12 cellular contexts compared by ENCODE assay signal in the genomic region with DNA sequence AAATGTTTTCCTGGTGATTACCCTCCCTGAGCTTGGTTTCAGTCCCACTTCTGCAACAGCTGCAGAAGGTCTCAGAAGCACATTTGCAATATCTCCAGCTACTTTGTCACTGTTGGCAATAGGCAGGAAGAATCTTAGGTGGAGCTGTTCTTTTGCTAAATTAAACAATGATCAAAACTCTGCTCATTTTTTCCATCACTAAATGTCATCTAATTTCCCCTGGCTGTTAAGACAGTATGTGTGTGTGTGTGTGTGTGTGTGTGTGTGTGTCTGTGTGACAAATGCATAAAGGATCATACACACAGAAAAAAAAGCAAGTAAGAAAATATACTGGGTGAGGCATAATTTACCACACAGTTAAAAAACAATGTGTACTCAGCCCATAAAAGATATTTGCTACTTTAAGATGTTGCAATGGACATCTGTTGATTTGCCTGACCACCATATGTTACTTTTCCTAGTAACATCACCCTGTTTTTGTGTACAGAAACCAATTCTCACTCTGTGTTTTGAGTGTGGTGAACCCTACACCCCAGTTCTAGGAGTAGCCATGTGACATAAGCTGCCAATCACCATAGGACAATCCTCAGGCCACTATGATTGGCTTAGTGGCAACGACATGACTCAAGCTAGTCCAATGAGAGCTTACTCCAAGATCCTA.
DNase-seq lines count a peak whose midpoint lies in the region; ATAC-seq, FAIRE-seq and TF ChIP-seq lines count a peak whose summit lies in the region.
"Had no signal": no experiment of that assay in that cellular context is flagged by ENCODE, and none has a peak within 500 bp of the region (broad histone marks: within the 10 kb centered on the region; RNA-seq: fewer than 3 reads in every experiment).

No MANE protein-coding gene starts in this region.

- H3K4me3 Mint-ChIP-seq in neural progenitor cell, result no peak overlapping the region
- H3K4me3 Mint-ChIP-seq: T-helper 1 cell treated with Interleukin-12 subunit alpha and Interleukin-12 subunit beta and Interleukin-4 antibody, amounts not matched to agents 30 μg/mL and 1 μg/mL, for 36 hours had no signal

- no peaks in the 10 kb centered on the region for H3K36me3 Mint-ChIP-seq in neural progenitor cell

- ATAC-seq in GM21526 (IDR thresholded peaks at IDR 0.05; ENCODE audit: low FRiP score, unreplicated experiment), result no peak

- H3K9me3 Mint-ChIP-seq in neural progenitor cell, result peaks cover 2% of the 10 kb centered on the region

- H2AFZ ChIP-seq in keratinocyte (ENCODE audit: control insufficient read depth, low read length) (no peak overlapping the region), neural progenitor cell (replicated peaks) (no peak overlapping the region)

- no peaks in the 10 kb centered on the region for H3K4me1 Mint-ChIP-seq in neural progenitor cell

- H3K27ac Mint-ChIP-seq in neural progenitor cell, result no peak overlapping the region
- H3K27ac Mint-ChIP-seq: T-helper 1 cell treated with Interleukin-12 subunit alpha and Interleukin-12 subunit beta and Interleukin-4 antibody, amounts not matched to agents 30 μg/mL and 1 μg/mL, for 36 hours had no signal

- H3K9ac ChIP-seq in keratinocyte (ENCODE audit: control insufficient read depth, extremely low read depth, insufficient read depth, low read length), result no peak overlapping the region
- no peak overlapping the region for H3K9ac ChIP-seq in neural progenitor cell

- TF ChIP-seq POLR2A in vagina (IDR thresholded peaks at IDR 0.05), result no peak

- no peak overlapping the region for H3K4me3 ChIP-seq in keratinocyte (ENCODE audit: control insufficient read depth in 2 of 3, extremely low read depth in 1 of 3, insufficient read depth in 2 of 3, low read depth in 1 of 3, low read length in 3 of 3)
- H3K4me3 ChIP-seq in vagina, result no peak overlapping the region
- no peak overlapping the region for H3K4me3 ChIP-seq in neural progenitor cell

- H3K27ac ChIP-seq in keratinocyte (ENCODE audit: control insufficient read depth, insufficient read depth, low read length), result no peak overlapping the region
- peak overlapping the region; percentile 44 for H3K27ac ChIP-seq in vagina
- H3K27ac ChIP-seq in neural progenitor cell, result no peak overlapping the region

- no peaks in the 10 kb centered on the region for H3K36me3 ChIP-seq in keratinocyte (ENCODE audit: control insufficient read depth in 2 of 2, extremely low read depth in 1 of 2, insufficient read depth in 2 of 2, low read length in 2 of 2)
- no peaks in the 10 kb centered on the region for H3K36me3 ChIP-seq in vagina
- H3K36me3 ChIP-seq in neural progenitor cell, result no peaks in the 10 kb centered on the region

- intact Hi-C loops in vagina (cut with DNase I), result no loop called here

- no peaks in the 10 kb centered on the region for H3F3A ChIP-seq in neural progenitor cell (ENCODE audit: low read depth)

- dilution Hi-C loops in keratinocyte (cut with MboI; ENCODE audit: extremely low pct_ligation_motif_present, low sequenced_read_pairs), result no loop called here

- H3K4me2 ChIP-seq in keratinocyte (ENCODE audit: control insufficient read depth, extremely low read depth, insufficient read depth, low read depth, low read length), result no peak overlapping the region
- H3K4me2 ChIP-seq in neural progenitor cell, result no peak overlapping the region

- peak; percentile 29 for FAIRE-seq in keratinocyte (lab: Jason Lieb, UNC)

- peaks cover 23% of the 10 kb centered on the region for H3K4me1 ChIP-seq in keratinocyte (ENCODE audit: control insufficient read depth, extremely low read depth, insufficient read depth, low read length)
- H3K4me1 ChIP-seq in vagina, result peaks cover 18% of the 10 kb centered on the region
- no peaks in the 10 kb centered on the region for H3K4me1 ChIP-seq in neural progenitor cell

- H4K20me1 ChIP-seq in keratinocyte (ENCODE audit: control insufficient read depth, extremely low read depth, insufficient read depth, low read length), result no peaks in the 10 kb centered on the region
- H4K20me1 ChIP-seq in neural progenitor cell (ENCODE audit: low read depth), result no peaks in the 10 kb centered on the region

- DNase-seq in stimulated activated CD4-positive, alpha-beta T cell treated with anti-CD3 and anti-CD28 coated beads, Interleukin-15, amount 100 ng/mL, for 24 hours, result peak; percentile 8
- no peak for DNase-seq in stimulated activated CD4-positive, alpha-beta T cell treated with anti-CD3 and anti-CD28 coated beads, Interleukin-4, amount 100 ng/mL, for 4 hours
- DNase-seq in RPMI7951 (ENCODE audit: low read depth) (peak; percentile 22), keratinocyte (ENCODE audit: low read depth, low spot score) (no peak), vagina (ENCODE audit: extremely low spot score in 2 of 2) (no peak), neural progenitor cell (ENCODE audit: low spot score) (no peak), SKM-1 (lab: John Stamatoyannopoulos, UW; ENCODE audit: unreplicated experiment) (no peak)
- DNase-seq: activated gamma-delta T cell, NCI-H187, occipital lobe had no signal

- TF ChIP-seq CTCF in keratinocyte (optimal IDR thresholded peaks at IDR 0.05 in 1 of 3, IDR thresholded peaks at IDR 0.05 in 1 of 3, conservative IDR thresholded peaks at IDR 0.05 in 1 of 3; ENCODE audit: extremely low read depth in 1 of 3, insufficient read depth in 2 of 3, low read length in 3 of 3) (no peak), vagina (IDR thresholded peaks at IDR 0.05) (no peak), neural progenitor cell (IDR thresholded peaks at IDR 0.05) (no peak)

- H3K9me3 ChIP-seq in keratinocyte (ENCODE audit: control insufficient read depth, low read depth, low read length) (no peaks in the 10 kb centered on the region), vagina (no peaks in the 10 kb centered on the region), neural progenitor cell (ENCODE audit: low read depth) (no peaks in the 10 kb centered on the region)

- peaks cover 6% of the 10 kb centered on the region for H3K27me3 Mint-ChIP-seq in neural progenitor cell (ENCODE audit: insufficient read depth, low read depth)

- no peaks in the 10 kb centered on the region for H3K9me1 ChIP-seq in keratinocyte (ENCODE audit: control insufficient read depth, extremely low read depth, insufficient read depth, low read length)

- H3K27me3 ChIP-seq in keratinocyte (ENCODE audit: control insufficient read depth, extremely low read depth, insufficient read depth, low read length) (no peaks in the 10 kb centered on the region), vagina (no peaks in the 10 kb centered on the region), neural progenitor cell (no peaks in the 10 kb centered on the region)

- H3K79me2 ChIP-seq in keratinocyte (ENCODE audit: control insufficient read depth, insufficient read depth, low read length) (no peaks in the 10 kb centered on the region), neural progenitor cell (ENCODE audit: low read depth) (no peaks in the 10 kb centered on the region)

Comparison
In these comparisons a context has a peak if more than half of its experiments do, and no peak if none do; other contexts are left out.
1. DNase-seq: peak in stimulated activated CD4-positive, alpha-beta T cell treated with anti-CD3 and anti-CD28 coated beads, Interleukin-15, amount 100 ng/mL, for 24 hours (single experiment) and RPMI7951 (single experiment); none in stimulated activated CD4-positive, alpha-beta T cell treated with anti-CD3 and anti-CD28 coated beads, Interleukin-4, amount 100 ng/mL, for 4 hours (0 of 2), keratinocyte (single experiment), vagina (0 of 2), neural progenitor cell (single experiment) and SKM-1 (single experiment).